Comparison of ENCODE assay signal across 17 cellular contexts in genomic region chr1:6373961-6374720, GRCh38. TPM values are rescaled to one million over a fixed set of nuclear protein-coding genes. Genes with fewer than 3 reads are reported as not detected.
A peak's percentile ranks its signal among the peaks of the same experiment; 100 is the strongest.
DNase-seq lines count a peak whose midpoint lies in the region; ATAC-seq and TF ChIP-seq lines count a peak whose summit lies in the region.
"Had no signal": no experiment of that assay in that cellular context is flagged by ENCODE, and none has a peak within 500 bp of the region (broad histone marks: within the 10 kb centered on the region; RNA-seq: fewer than 3 reads in every experiment).

No MANE protein-coding gene starts in this region.

- TF ChIP-seq POLR2A in uterus (IDR thresholded peaks at IDR 0.05): no peak

- no peaks in the 10 kb centered on the region for H3K36me3 Mint-ChIP-seq in CD8-positive, alpha-beta T cell
- H3K36me3 Mint-ChIP-seq: IgD-negative memory B cell had no signal

- H3K27ac Mint-ChIP-seq in CD8-positive, alpha-beta T cell: no peak overlapping the region
- H3K27ac Mint-ChIP-seq: activated CD4-positive, alpha-beta T cell treated with anti-CD3 and anti-CD28 coated beads, Interleukin-2, amount 10 ng/mL, durations not matched to agents 7 days and 5 days; activated naive CD8-positive, alpha-beta T cell treated with anti-CD3 and anti-CD28 coated beads, Interleukin-2, amount 50 U/mL, for 24 hours; IgD-negative memory B cell; T-helper 1 cell treated with Interleukin-12 subunit alpha and Interleukin-12 subunit beta and Interleukin-4 antibody, amounts not matched to agents 30 μg/mL and 1 μg/mL, for 36 hours had no signal

- H3K9me3 Mint-ChIP-seq in CD8-positive, alpha-beta T cell: no peaks in the 10 kb centered on the region
- H3K9me3 Mint-ChIP-seq: activated CD4-positive, alpha-beta T cell treated with anti-CD3 and anti-CD28 coated beads, Interleukin-2, amount 10 ng/mL, durations not matched to agents 7 days and 5 days; activated naive CD8-positive, alpha-beta T cell treated with anti-CD3 and anti-CD28 coated beads, Interleukin-2, amount 50 U/mL, for 24 hours; activated T-cell treated with anti-CD3 and anti-CD28 coated beads, Interleukin-2, amount 50 U/mL, for 4 hours; T-helper 1 cell treated with Interleukin-12 subunit alpha and Interleukin-12 subunit beta and Interleukin-4 antibody, amounts not matched to agents 30 μg/mL and 1 μg/mL, for 36 hours had no signal

- POLR2A ChIA-PET in CD8-positive, alpha-beta T cell (lab: Charles Lee): no interaction called here

- H3K36me3 ChIP-seq in CD8-positive, alpha-beta T cell (ENCODE audit: insufficient read depth, low read length): no peaks in the 10 kb centered on the region
- H3K36me3 ChIP-seq in uterus: no peaks in the 10 kb centered on the region

- H3K9me3 ChIP-seq in CD8-positive, alpha-beta T cell (ENCODE audit: low read length): no peaks in the 10 kb centered on the region
- H3K9me3 ChIP-seq in uterus: no peaks in the 10 kb centered on the region
- H3K9me3 ChIP-seq: Caco-2 had no signal

- peaks cover 2% of the 10 kb centered on the region for H3K4me1 Mint-ChIP-seq in CD8-positive, alpha-beta T cell (ENCODE audit: low read depth)
- H3K4me1 Mint-ChIP-seq: activated naive CD8-positive, alpha-beta T cell treated with anti-CD3 and anti-CD28 coated beads, Interleukin-2, amount 50 U/mL, for 24 hours had no signal

- peak overlapping the region; percentile 31 for H3K27ac ChIP-seq in epithelial cell of prostate
- H3K27ac ChIP-seq in CD8-positive, alpha-beta T cell (ENCODE audit: low read depth, low read length): no peak overlapping the region
- no peak overlapping the region for H3K27ac ChIP-seq in uterus

- peaks cover 4% of the 10 kb centered on the region for H3K4me1 ChIP-seq in CD8-positive, alpha-beta T cell (ENCODE audit: insufficient read depth, low read length)
- no peaks in the 10 kb centered on the region for H3K4me1 ChIP-seq in uterus

- TF ChIP-seq CTCF in LNCaP clone FGC (IDR thresholded peaks at IDR 0.05; ENCODE audit: control insufficient read depth, extremely low read depth, insufficient read depth) (no peak), uterus (IDR thresholded peaks at IDR 0.05) (no peak)
- TF ChIP-seq CTCF in CD8-positive, alpha-beta T cell (IDR thresholded peaks at IDR 0.05): no peak

- intact Hi-C loops in CD8-positive, alpha-beta T cell (cut with DNase I, micrococcal nuclease): no loop called here
- intact Hi-C loops in uterus (cut with DNase I; ENCODE audit: low total_unique reads): no loop called here

- no peaks in the 10 kb centered on the region for H3K27me3 Mint-ChIP-seq in CD8-positive, alpha-beta T cell (ENCODE audit: low read depth)
- H3K27me3 Mint-ChIP-seq: activated CD4-positive, alpha-beta T cell treated with anti-CD3 and anti-CD28 coated beads, Interleukin-2, amount 10 ng/mL, durations not matched to agents 7 days and 5 days; activated naive CD8-positive, alpha-beta T cell treated with anti-CD3 and anti-CD28 coated beads, Interleukin-2, amount 50 U/mL, for 24 hours; IgD-negative memory B cell had no signal

- DNase-seq in COLO668 (lab: John Stamatoyannopoulos, UW; ENCODE audit: unreplicated experiment) (peak; percentile 98), LNCaP clone FGC (ENCODE audit: low read depth) (peak; percentile 65), NCI-H526 treated with DMSO at 0.1 percent for 48 hours (lab: John Stamatoyannopoulos, UW) (peak; percentile 20), epithelial cell of prostate (ENCODE audit: low read depth, low spot score) (no peak), NCI-H524 treated with DMSO at 0.1 percent for 48 hours (lab: John Stamatoyannopoulos, UW) (no peak), uterus (no peak), NCI-H446 (lab: John Stamatoyannopoulos, UW) (no peak)
- no peak for DNase-seq in CD8-positive, alpha-beta T cell
- DNase-seq: activated CD4-positive, alpha-beta T cell treated with anti-CD3 and anti-CD28 coated beads, Interleukin-2, amount 10 ng/mL, durations not matched to agents 7 days and 5 days; activated naive CD8-positive, alpha-beta T cell treated with anti-CD3 and anti-CD28 coated beads, Interleukin-2, amount 50 U/mL, for 24 hours; activated T-cell treated with anti-CD3 and anti-CD28 coated beads, Interleukin-2, amount 50 U/mL, for 4 hours; Caco-2; NCI-H1694 treated with DMSO at 0.1 percent for 48 hours had no signal

- CTCF ChIA-PET in CD8-positive, alpha-beta T cell (lab: Charles Lee): interaction anchor here (1.0 to 1.2 kb wide), 3 partner anchors 12 to 27 kb away, joined by 3 read pairs; no protein-coding TSS in a partner anchor

- no peaks in the 10 kb centered on the region for H3K27me3 ChIP-seq in CD8-positive, alpha-beta T cell (ENCODE audit: insufficient read depth, low read length)
- no peaks in the 10 kb centered on the region for H3K27me3 ChIP-seq in uterus

- H3K4me3 ChIP-seq in LNCaP clone FGC (ENCODE audit: low read depth, low read length) (no peak overlapping the region), uterus (no peak overlapping the region)
- H3K4me3 ChIP-seq in CD8-positive, alpha-beta T cell (ENCODE audit: low read depth, low read length): no peak overlapping the region

- no peak for ATAC-seq in CD8-positive, alpha-beta T cell
- ATAC-seq: activated naive CD8-positive, alpha-beta T cell treated with anti-CD3 and anti-CD28 coated beads, Interleukin-2, amount 50 U/mL, for 24 hours; activated T-cell treated with anti-CD3 and anti-CD28 coated beads, Interleukin-2, amount 50 U/mL, for 4 hours; Panc1 had no signal

- no peak overlapping the region for H3K4me3 Mint-ChIP-seq in CD8-positive, alpha-beta T cell
- H3K4me3 Mint-ChIP-seq: activated CD4-positive, alpha-beta T cell treated with anti-CD3 and anti-CD28 coated beads, Interleukin-2, amount 10 ng/mL, durations not matched to agents 7 days and 5 days; activated naive CD8-positive, alpha-beta T cell treated with anti-CD3 and anti-CD28 coated beads, Interleukin-2, amount 50 U/mL, for 24 hours; activated T-cell treated with anti-CD3 and anti-CD28 coated beads, Interleukin-2, amount 50 U/mL, for 4 hours; IgD-negative memory B cell; T-helper 1 cell treated with Interleukin-12 subunit alpha and Interleukin-12 subunit beta and Interleukin-4 antibody, amounts not matched to agents 30 μg/mL and 1 μg/mL, for 36 hours had no signal

RNA-seq across cellular contexts. Expression of gene ACOT7, which starts 19.4 kb away (rescaled TPM):
- total RNA-seq in CD8-positive, alpha-beta T cell: 1 to 10 TPM; 2.8 to 3.1 TPM
- total RNA-seq in uterus: 10 to 100 TPM in 2 of 4 donors, 1 to 10 TPM in 2; 7.4 to 27.6 (median 12.4) TPM

RNA-seq across cellular contexts. Expression of gene HES2, which starts 45.6 kb away (rescaled TPM):
- not detected for total RNA-seq in CD8-positive, alpha-beta T cell
- total RNA-seq in uterus: under 1 TPM in 1 of 4 donors, not detected in 3; 0.21 TPM
- total RNA-seq: activated T-cell treated with anti-CD3 and anti-CD28 coated beads, Interleukin-2, amount 50 U/mL, for 4 hours had no signal

RNA-seq across cellular contexts. Expression of gene ESPN, which starts 50.4 kb away (rescaled TPM):
- 1 to 10 TPM; 2.7 to 5.5 TPM for total RNA-seq in CD8-positive, alpha-beta T cell
- 1 to 10 TPM in 1 of 4 donors, under 1 TPM in 1, not detected in 2; 0.58 to 2.5 TPM for total RNA-seq in uterus
- total RNA-seq: posterior vena cava had no signal

Comparison
In these comparisons a context has a peak if more than half of its experiments do, and no peak if none do; other contexts are left out.
1. DNase-seq: peak in COLO668 (single experiment), LNCaP clone FGC (single experiment) and NCI-H526 treated with DMSO at 0.1 percent for 48 hours (single experiment); none in epithelial cell of prostate (single experiment), NCI-H524 treated with DMSO at 0.1 percent for 48 hours (single experiment), CD8-positive, alpha-beta T cell (0 of 7), uterus (0 of 2) and NCI-H446 (0 of 2).